Comparison of ENCODE assay signal across 8 cellular contexts in the genomic region with DNA sequence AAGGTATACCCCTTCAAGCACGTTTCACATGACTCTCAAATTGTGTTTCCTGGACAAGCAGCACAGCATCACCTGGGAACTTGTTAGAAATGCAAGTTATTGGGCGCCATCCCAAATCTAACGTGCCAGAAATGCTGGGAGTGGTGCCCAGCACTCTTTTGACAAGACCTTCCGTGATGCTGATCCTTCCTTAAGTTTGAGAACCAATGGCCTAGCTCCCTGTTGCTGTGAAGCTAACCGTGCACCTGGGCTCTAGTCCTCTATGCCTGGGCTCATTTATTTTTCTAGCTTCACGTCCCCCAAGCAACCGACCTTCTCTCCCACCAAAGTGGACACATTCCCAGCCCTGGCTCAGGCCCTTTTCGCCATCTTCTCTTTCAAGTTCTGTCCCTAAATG. TPM values are rescaled to one million over a fixed set of nuclear protein-coding genes. Genes with fewer than 3 reads are reported as not detected.
DNase-seq lines count a peak whose midpoint lies in the region; TF ChIP-seq lines count a peak whose summit lies in the region.

No MANE protein-coding gene starts in this region.

- H3K4me3 Mint-ChIP-seq in IgD-negative memory B cell, result peak overlapping the region; percentile 79 to 89 (median 86)
- peak overlapping the region; percentile 77 for H3K4me3 Mint-ChIP-seq in nephron progenitor cell

- H3K4me3 ChIP-seq in BLaER1 (peak overlapping the region; percentile 64), dorsolateral prefrontal cortex (peak overlapping the region; percentile 36 to 74 (median 61))

- no peaks in the 10 kb centered on the region for H3K27me3 Mint-ChIP-seq in IgD-negative memory B cell
- peaks cover 21% of the 10 kb centered on the region for H3K27me3 Mint-ChIP-seq in nephron progenitor cell (ENCODE audit: low read depth, poor library complexity)

- TF ChIP-seq CTCF in dorsolateral prefrontal cortex (IDR thresholded peaks at IDR 0.05 in 54 of 56, conservative IDR thresholded peaks at IDR 0.05 in 2 of 56; ENCODE audit: low read depth in 1 of 56, partially characterized antibody in 56 of 56), result no peak
- no peak for TF ChIP-seq CTCF in nephron progenitor cell (IDR thresholded peaks at IDR 0.05)

- H3K9ac ChIP-seq in BLaER1, result peak overlapping the region; percentile 78

- H3K27me3 ChIP-seq in BLaER1 (no peaks in the 10 kb centered on the region), dorsolateral prefrontal cortex (no peaks in the 10 kb centered on the region)

- DNase-seq in dorsolateral prefrontal cortex, result no peak
- DNase-seq in nephron progenitor cell, result no peak
- DNase-seq in NCI-H524 (lab: John Stamatoyannopoulos, UW), result no peak
- no peak for DNase-seq in A172 (ENCODE audit: low spot score)
- DNase-seq in iPS-NIHi7 (ENCODE audit: extremely low spot score), result no peak
- DNase-seq in foreskin melanocyte, result no peak

- H3K36me3 Mint-ChIP-seq in IgD-negative memory B cell (no peaks in the 10 kb centered on the region), nephron progenitor cell (ENCODE audit: low read depth) (peaks cover 37% of the 10 kb centered on the region)

- intact Hi-C loops in dorsolateral prefrontal cortex (cut with DNase I), result no loop called here

- H3K36me3 ChIP-seq in BLaER1, result peaks cover 37% of the 10 kb centered on the region

- H4K20me1 ChIP-seq in BLaER1, result peaks cover 21% of the 10 kb centered on the region

- H3K9me3 Mint-ChIP-seq in IgD-negative memory B cell (no peaks in the 10 kb centered on the region), nephron progenitor cell (no peaks in the 10 kb centered on the region)

- H3K9me3 ChIP-seq in BLaER1, result no peaks in the 10 kb centered on the region

- H3K4me2 ChIP-seq in BLaER1, result peak overlapping the region; percentile 91

- H3K4me1 Mint-ChIP-seq in IgD-negative memory B cell (peaks cover 24 to 33% (median 24%) of the 10 kb centered on the region in 3 donors), nephron progenitor cell (peaks cover 35% of the 10 kb centered on the region)

- H3K27ac ChIP-seq in BLaER1 (peak overlapping the region; percentile 81), dorsolateral prefrontal cortex (peak overlapping the region in 12 of 59 donors; percentile 30 to 75 (median 48))

- H3K27ac Mint-ChIP-seq in IgD-negative memory B cell (peak overlapping the region in 2 of 3 donors; percentile 79 to 84), nephron progenitor cell (peak overlapping the region; percentile 17)

- H3K4me1 ChIP-seq in BLaER1, result peaks cover 52% of the 10 kb centered on the region

RNA-seq across cellular contexts. Expression of a gene that starts 4.3 kb away (rescaled TPM):
- 0.94 TPM for polyA plus RNA-seq in IgD-negative memory B cell
- total RNA-seq in dorsolateral prefrontal cortex, result 1 to 10 TPM in 65 of 120 experiments, under 1 TPM in 51, not detected in 4; 0.23 to 2.6 (median 1.1) TPM
- 0.05 TPM in 1 of 2 replicates, not detected in the other for total RNA-seq in A172 (2014; rRNA removed; shearing (Covaris generic))

RNA-seq across cellular contexts. Expression of a gene that starts 8.4 kb away (rescaled TPM):
- 1,590 TPM for polyA plus RNA-seq in IgD-negative memory B cell
- 100 to 1,000 TPM; 313 to 628 (median 452) TPM for total RNA-seq in dorsolateral prefrontal cortex
- 1,717 and 1,928 TPM in 2 replicates for total RNA-seq in A172 (2014; rRNA removed; shearing (Covaris generic))

RNA-seq across cellular contexts. Expression of a gene that starts 16.5 kb away (rescaled TPM):
- polyA plus RNA-seq in IgD-negative memory B cell, result 9.6 TPM
- total RNA-seq in dorsolateral prefrontal cortex, result 10 to 100 TPM in 72 of 120 experiments, 1 to 10 TPM in 48; 3.7 to 23.1 (median 11.1) TPM
- total RNA-seq in A172 (2014; rRNA removed; shearing (Covaris generic)), result 11.3 and 15.9 TPM in 2 replicates

RNA-seq across cellular contexts. Expression of a gene that starts 23.5 kb away (rescaled TPM):
- polyA plus RNA-seq in IgD-negative memory B cell, result not detected
- under 1 TPM in 1 of 120 experiments, not detected in 119; 0.79 TPM for total RNA-seq in dorsolateral prefrontal cortex
- total RNA-seq in A172 (2014; rRNA removed; shearing (Covaris generic)), result 6.3 TPM in 1 of 2 replicates, not detected in the other

RNA-seq across cellular contexts. Expression of a gene that starts 24.6 kb away (rescaled TPM):
- polyA plus RNA-seq in IgD-negative memory B cell, result not detected
- 10 to 100 TPM in 12 of 120 experiments, 1 to 10 TPM in 108; 2.3 to 14.1 (median 6.4) TPM for total RNA-seq in dorsolateral prefrontal cortex
- total RNA-seq in A172 (2014; rRNA removed; shearing (Covaris generic)), result 4.8 and 9.4 TPM in 2 replicates
